In the genomic region with DNA sequence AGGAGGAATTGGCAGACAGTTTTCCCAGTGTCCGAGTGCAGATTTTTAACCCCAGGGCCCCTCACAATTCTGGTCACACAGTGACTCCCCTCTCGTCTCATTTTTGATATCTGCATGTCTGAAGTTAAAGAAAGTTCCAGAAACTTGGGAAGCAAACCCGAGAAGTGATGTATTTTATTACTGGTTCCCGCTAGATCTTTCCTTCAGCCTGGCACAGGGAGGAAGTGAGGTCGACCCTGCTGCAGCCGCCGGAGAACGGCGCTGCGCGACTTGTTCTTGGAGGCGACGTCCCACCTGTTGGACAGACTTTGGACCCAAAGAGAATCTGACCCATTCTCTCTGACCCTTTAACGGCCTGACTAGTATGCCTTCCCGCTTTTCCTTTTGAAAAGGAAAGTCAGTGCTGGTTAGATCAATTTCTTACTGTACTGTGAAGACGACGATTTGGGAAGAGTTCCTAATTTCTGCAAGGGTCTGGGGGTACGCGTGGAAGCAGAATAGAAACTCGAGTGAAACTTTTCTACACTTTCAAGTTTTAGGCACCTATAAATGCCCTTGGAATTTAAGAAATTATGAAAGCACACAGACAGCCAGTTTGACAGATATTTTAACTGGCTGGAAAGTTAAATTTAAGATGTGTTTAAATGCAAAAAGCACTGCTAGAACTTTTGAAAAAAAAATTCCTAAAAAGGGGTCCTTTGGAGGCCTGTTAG, we compare ENCODE assay signal across 8 cellular contexts. TPM values are rescaled to one million over a fixed set of nuclear protein-coding genes. Genes with fewer than 3 reads are reported as not detected.
DNase-seq lines count a peak whose midpoint lies in the region; TF ChIP-seq lines count a peak whose summit lies in the region.

No MANE protein-coding gene starts in this region.

- CTCF ChIA-PET in AG04450 (lab: Charles Lee) = no interaction called here

- H3K36me3 Mint-ChIP-seq in activated naive CD4-positive, alpha-beta T cell treated with anti-CD3 and anti-CD28 coated beads, Interleukin-2, amount 50 U/mL, for 24 hours = peaks cover 2% of the 10 kb centered on the region

- H3K27ac Mint-ChIP-seq in activated naive CD4-positive, alpha-beta T cell treated with anti-CD3 and anti-CD28 coated beads, Interleukin-2, amount 50 U/mL, for 24 hours = peak overlapping the region; percentile 94

- DNase-seq in AG04450 (ENCODE audit: low read depth, low spot score) (no peak), NCI-H2227 treated with DMSO at 0.1 percent for 48 hours (lab: John Stamatoyannopoulos, UW) (peak; percentile 14), cardiac septum (ENCODE audit: low spot score) (peak; percentile 82), pons (ENCODE audit: low spot score) (peak; percentile 61), occipital lobe (lab: John Stamatoyannopoulos, UW) (no peak), NCI-H187 treated with DMSO at 0.1 percent for 48 hours (lab: John Stamatoyannopoulos, UW) (no peak)

- no peaks in the 10 kb centered on the region; the same call in 1 of the 2 replicates for H3K9me3 ChIP-seq in AG04450 (ENCODE audit: control insufficient read depth, insufficient read depth, low read length)

- intact Hi-C loops in cardiac septum (cut with DNase I) = no loop called here

- no peaks in the 10 kb centered on the region for H3K27me3 ChIP-seq in AG04450 (ENCODE audit: control insufficient read depth, insufficient read depth, low read length)

- TF ChIP-seq CTCF in AG04450 (IDR thresholded peaks at IDR 0.05; ENCODE audit: low read depth, low read length) (no peak), GM12875 (IDR thresholded peaks at IDR 0.05; ENCODE audit: borderline replicate concordance, insufficient read depth, low read depth, low read length) (no peak)

- H3K4me1 Mint-ChIP-seq in activated naive CD4-positive, alpha-beta T cell treated with anti-CD3 and anti-CD28 coated beads, Interleukin-2, amount 50 U/mL, for 24 hours = peaks cover 73% of the 10 kb centered on the region

- POLR2A ChIA-PET in AG04450 (lab: Yijun Ruan, JAX) = interaction anchor here (0.5 kb wide), 1 partner anchor 144 kb away, joined by 3 read pairs; no protein-coding TSS in a partner anchor

- H3K4me3 ChIP-seq in AG04450 (ENCODE audit: low read depth, low read length) = peak overlapping the region; percentile 86
- H3K4me3 ChIP-seq in GM12875 (ENCODE audit: low read depth, low read length) = peak overlapping the region; percentile 83

- no peak overlapping the region for H3K27ac ChIP-seq in AG04450 (ENCODE audit: low read depth, low read length)

- H3K27me3 Mint-ChIP-seq in activated naive CD4-positive, alpha-beta T cell treated with anti-CD3 and anti-CD28 coated beads, Interleukin-2, amount 50 U/mL, for 24 hours = no peaks in the 10 kb centered on the region

- H3K4me3 Mint-ChIP-seq in activated naive CD4-positive, alpha-beta T cell treated with anti-CD3 and anti-CD28 coated beads, Interleukin-2, amount 50 U/mL, for 24 hours = peak overlapping the region; percentile 96

- H3K9me3 Mint-ChIP-seq in activated naive CD4-positive, alpha-beta T cell treated with anti-CD3 and anti-CD28 coated beads, Interleukin-2, amount 50 U/mL, for 24 hours = no peaks in the 10 kb centered on the region

RNA-seq across cellular contexts. Expression of a gene that starts 0.7 kb away (rescaled TPM):
- 10.9 and 14.0 TPM in 2 replicates for polyA plus RNA-seq in AG04450 (2011; rRNA removed)
- 20.0 and 27.6 TPM in 2 replicates for polyA minus RNA-seq in AG04450 (2011; rRNA and poly(A)+ RNA removed)
- total RNA-seq in cardiac septum (29.0 TPM), occipital lobe (12.8 TPM)

Comparison
In these comparisons a context has a peak if more than half of its experiments do, and no peak if none do; other contexts are left out.
1. DNase-seq: peak in NCI-H2227 treated with DMSO at 0.1 percent for 48 hours (single experiment), cardiac septum (single experiment) and pons (single experiment); none in AG04450 (single experiment), occipital lobe (single experiment) and NCI-H187 treated with DMSO at 0.1 percent for 48 hours (single experiment).